20 cellular contexts compared by ENCODE assay signal in the genomic region with DNA sequence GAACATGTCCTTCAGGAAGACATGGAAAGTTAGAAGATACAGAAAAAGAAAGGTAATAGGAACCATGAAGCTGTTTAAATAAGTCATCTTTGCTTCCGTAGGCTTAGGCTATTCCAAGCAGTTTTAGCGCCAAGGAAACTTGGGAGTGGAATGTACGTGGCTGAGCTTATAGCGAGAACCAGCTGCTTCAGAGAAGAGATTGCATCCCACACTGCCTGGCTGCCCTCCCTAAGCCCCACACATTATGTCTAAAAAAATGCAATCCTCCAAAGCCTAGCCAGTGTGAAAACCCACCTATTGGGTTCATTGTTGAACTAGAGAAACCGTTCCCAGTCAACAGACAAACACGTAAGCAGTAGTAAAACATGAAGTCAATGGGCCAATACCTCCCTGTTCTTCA.
DNase-seq lines count a peak whose midpoint lies in the region; ATAC-seq and TF ChIP-seq lines count a peak whose summit lies in the region.
"Had no signal": no experiment of that assay in that cellular context is flagged by ENCODE, and none has a peak within 500 bp of the region (broad histone marks: within the 10 kb centered on the region; RNA-seq: fewer than 3 reads in every experiment).

No MANE protein-coding gene starts in this region.

- no peak overlapping the region for H3K14ac ChIP-seq in H9 (ENCODE audit: insufficient read depth, low read length)

- H3K4me2 ChIP-seq in H9 (ENCODE audit: insufficient read depth, insufficient read length, low read length) = no peak overlapping the region
- H3K4me2 ChIP-seq: A549, KMS-11 had no signal

- no peak overlapping the region for H4K5ac ChIP-seq in H9 (ENCODE audit: insufficient read length, low read depth, low read length)

- H3K4me1 ChIP-seq in H9 (ENCODE audit: insufficient read depth, low read length) (no peaks in the 10 kb centered on the region), BE2C (no peaks in the 10 kb centered on the region)
- no peaks in the 10 kb centered on the region for H3K4me1 ChIP-seq in effector memory CD4-positive, alpha-beta T cell (ENCODE audit: control insufficient read depth, insufficient read depth, low read length, poor library complexity, severe bottlenecking)
- H3K4me1 ChIP-seq: A549 had no signal

- no peak overlapping the region for H2BK5ac ChIP-seq in H9 (ENCODE audit: insufficient read length, low read length)

- no peak overlapping the region for H4K91ac ChIP-seq in H9 (ENCODE audit: insufficient read length, low read depth, low read length)

- H3K79me1 ChIP-seq in H9 (ENCODE audit: insufficient read depth, low read depth, low read length, poor library complexity, severe bottlenecking) = no peaks in the 10 kb centered on the region

- no peaks in the 10 kb centered on the region for H3K23me2 ChIP-seq in H9 (ENCODE audit: insufficient read length, low read depth, low read length, poor library complexity, severe bottlenecking)

- no CpG with 5 or more reads among the region's 6 CpGs for WGBS in H9 (ENCODE audit: extremely low coverage, insufficient read length, low lambda C conversion rate)

- no peak overlapping the region for H3K23ac ChIP-seq in H9 (ENCODE audit: insufficient read length, low read depth, low read length)

- H3K56ac ChIP-seq in H9 (ENCODE audit: insufficient read length, low read depth, low read length) = no peak overlapping the region

- H3K4me1 Mint-ChIP-seq in H9 = peaks cover 20% of the 10 kb centered on the region in 2 experiments
- H3K4me1 Mint-ChIP-seq: CD14-positive monocyte; CD8-positive, alpha-beta memory T cell had no signal

- peak overlapping the region in 2 of 3 experiments; percentile 15 to 54; a peak in 2 of 7 replicates for H3K27ac Mint-ChIP-seq in H9
- H3K27ac Mint-ChIP-seq: CD8-positive, alpha-beta memory T cell; HFFc6 had no signal

- H3K9me3 ChIP-seq in H9 (ENCODE audit: control insufficient read depth, low read depth, low read length) (no peaks in the 10 kb centered on the region), BE2C (no peaks in the 10 kb centered on the region)
- no peaks in the 10 kb centered on the region for H3K9me3 ChIP-seq in effector memory CD4-positive, alpha-beta T cell (ENCODE audit: control insufficient read depth, low read length)
- H3K9me3 ChIP-seq: A549, HAP-1 had no signal

- no peak overlapping the region for H2BK15ac ChIP-seq in H9 (ENCODE audit: low read depth, low read length)

- no peak for ATAC-seq in GM21381 (IDR thresholded peaks at IDR 0.05; ENCODE audit: unreplicated experiment)
- ATAC-seq: A549, PC-3, SK-N-SH treated with all-trans-retinoic acid at 6 μM for 48 hours had no signal

- DNase-seq in H9 (no peak), NCI-H82 (lab: John Stamatoyannopoulos, UW) (peak; percentile 93), inferior parietal cortex (ENCODE audit: extremely low spot score) (peak; percentile 50), cerebellar cortex (ENCODE audit: low spot score) (no peak), BE2C (no peak)
- DNase-seq in effector memory CD4-positive, alpha-beta T cell = no peak
- DNase-seq: CD8-positive, alpha-beta memory T cell; GM23248; HFFc6; NCI-H1048; NCI-H1417; NCI-H1694; NCI-H2029 treated with DMSO at 0.1 percent for 48 hours; PC-3 had no signal

- H3K27ac ChIP-seq in H9 (ENCODE audit: insufficient read length, low read depth, low read length) = no peak overlapping the region
- H3K27ac ChIP-seq in effector memory CD4-positive, alpha-beta T cell (ENCODE audit: insufficient read depth, low read length, poor library complexity, severe bottlenecking) = no peak overlapping the region
- H3K27ac ChIP-seq: A549, GM23248, KMS-11 had no signal

- H3K36me3 Mint-ChIP-seq in H9 (ENCODE audit: insufficient read depth in 1 of 3, low read depth in 3 of 3) = peaks cover 0 to 2% (median 0%) of the 10 kb centered on the region in 3 experiments; a peak in 2 of 7 replicates

- H4K8ac ChIP-seq in H9 (replicated peaks; ENCODE audit: insufficient read length, low read depth, low read length) = no peak overlapping the region

- no peak overlapping the region for H2BK12ac ChIP-seq in H9 (ENCODE audit: insufficient read length, low read depth, low read length)

- H2BK120ac ChIP-seq in H9 (ENCODE audit: low read depth, low read length, poor library complexity, severe bottlenecking) = no peak overlapping the region

- no peak overlapping the region for H3K9ac ChIP-seq in H9 (ENCODE audit: extremely low read depth, insufficient read length, low read length)
- H3K9ac ChIP-seq: GM23248, KMS-11 had no signal

- TF ChIP-seq CTCF in H9 (conservative IDR thresholded peaks at IDR 0.05) = no peak
- no peak for TF ChIP-seq CTCF in BE2C (IDR thresholded peaks at IDR 0.05; ENCODE audit: low read depth, low read length)

- H3T11ph ChIP-seq in H9 (ENCODE audit: low read length) = no peak overlapping the region

- no peak overlapping the region for H2AFZ ChIP-seq in H9 (ENCODE audit: low read length)
- H2AFZ ChIP-seq: GM23248 had no signal

- H3K9me3 Mint-ChIP-seq in H9 = no peaks in the 10 kb centered on the region; a peak in 2 of 5 replicates
- H3K9me3 Mint-ChIP-seq: CD14-positive monocyte; CD8-positive, alpha-beta memory T cell; HFFc6 had no signal

- H3K27me3 ChIP-seq in H9 (ENCODE audit: insufficient read depth, low read length) = no peaks in the 10 kb centered on the region
- H3K27me3 ChIP-seq in effector memory CD4-positive, alpha-beta T cell (replicated peaks; ENCODE audit: control insufficient read depth, insufficient read depth, low read length, poor library complexity, severe bottlenecking) = no peaks in the 10 kb centered on the region
- H3K27me3 ChIP-seq in BE2C = no peaks in the 10 kb centered on the region

- H3K36me3 ChIP-seq in effector memory CD4-positive, alpha-beta T cell (ENCODE audit: control insufficient read depth, insufficient read depth, low read length) = no peaks in the 10 kb centered on the region
- H3K36me3 ChIP-seq in BE2C = peaks cover 2% of the 10 kb centered on the region; the same call in 1 of the 2 replicates
- H3K36me3 ChIP-seq: HAP-1 had no signal

- no peak overlapping the region for H3K4me3 ChIP-seq in effector memory CD4-positive, alpha-beta T cell (ENCODE audit: insufficient read depth, low read depth, low read length, poor library complexity, severe bottlenecking)
- H3K4me3 ChIP-seq in BE2C (ENCODE audit: low read depth, low read length) = no peak overlapping the region
- H3K4me3 ChIP-seq: A549, GM23248, HAP-1 had no signal

- H4K20me1 ChIP-seq in H9 (ENCODE audit: control insufficient read depth, insufficient read depth, insufficient read length) = no peaks in the 10 kb centered on the region

- H3K27me3 Mint-ChIP-seq in H9 (ENCODE audit: low read depth) = no peaks in the 10 kb centered on the region
- H3K27me3 Mint-ChIP-seq: CD8-positive, alpha-beta memory T cell had no signal

- H3K4me3 Mint-ChIP-seq in H9 = no peak overlapping the region
- H3K4me3 Mint-ChIP-seq: CD14-positive monocyte; CD8-positive, alpha-beta memory T cell; HFFc6 had no signal

- H2BK20ac ChIP-seq in H9 (ENCODE audit: low read depth, low read length, poor library complexity, severe bottlenecking) = no peak overlapping the region

- no peaks in the 10 kb centered on the region for H3K79me2 ChIP-seq in H9 (ENCODE audit: insufficient read depth, low read length)

- H3K4ac ChIP-seq in H9 (ENCODE audit: low read depth, low read length) = no peak overlapping the region

- no peak overlapping the region for H3K18ac ChIP-seq in H9 (ENCODE audit: insufficient read length, low read depth, low read length)

- H2AK5ac ChIP-seq in H9 (ENCODE audit: insufficient read length, low read length) = no peak overlapping the region

Comparison
In these comparisons a context has a peak if more than half of its experiments do, and no peak if none do; other contexts are left out.
1. DNase-seq: peak in NCI-H82 (single experiment) and inferior parietal cortex (single experiment); none in H9 (single experiment), cerebellar cortex (single experiment), effector memory CD4-positive, alpha-beta T cell (0 of 3) and BE2C (single experiment).